Comparison of ENCODE assay signal across 15 cellular contexts in genomic region chr2:14828223-14828622, GRCh38.
"Had no signal": no experiment of that assay in that cellular context is flagged by ENCODE, and none has a peak within 500 bp of the region (broad histone marks: within the 10 kb centered on the region; RNA-seq: fewer than 3 reads in every experiment).

No MANE protein-coding gene starts in this region.

- H3K4me3 ChIP-seq: psoas muscle, stomach, thoracic aorta had no signal

- H2AFZ ChIP-seq: parathyroid adenoma had no signal

- H3K27ac ChIP-seq: foreskin keratinocyte, parathyroid adenoma, psoas muscle, stomach, thoracic aorta had no signal

- FAIRE-seq: urothelium cell line had no signal

- H3K79me2 ChIP-seq: parathyroid adenoma had no signal

- H3K4me1 ChIP-seq: parathyroid adenoma, psoas muscle, stomach had no signal

- DNase-seq: dermis blood vessel endothelial cell; erythroblast; mesendoderm; naive thymus-derived CD4-positive, alpha-beta T cell; nephron progenitor cell; psoas muscle; retina; stimulated activated CD4-positive, alpha-beta T cell treated with anti-CD3 and anti-CD28 coated beads, Interleukin-12 subunit alpha, Interleukin-12 subunit beta, amount 100 ng/mL, for 4 hours; stimulated activated naive CD4-positive, alpha-beta T cell; stomach; substantia nigra had no signal

- H3K27me3 ChIP-seq: foreskin keratinocyte, stomach had no signal

- H3K9me3 ChIP-seq: psoas muscle, stomach, thoracic aorta had no signal

- H3K36me3 ChIP-seq: stomach, thoracic aorta had no signal
